Comparison of ENCODE assay signal across 1 cellular context in the genomic region with DNA sequence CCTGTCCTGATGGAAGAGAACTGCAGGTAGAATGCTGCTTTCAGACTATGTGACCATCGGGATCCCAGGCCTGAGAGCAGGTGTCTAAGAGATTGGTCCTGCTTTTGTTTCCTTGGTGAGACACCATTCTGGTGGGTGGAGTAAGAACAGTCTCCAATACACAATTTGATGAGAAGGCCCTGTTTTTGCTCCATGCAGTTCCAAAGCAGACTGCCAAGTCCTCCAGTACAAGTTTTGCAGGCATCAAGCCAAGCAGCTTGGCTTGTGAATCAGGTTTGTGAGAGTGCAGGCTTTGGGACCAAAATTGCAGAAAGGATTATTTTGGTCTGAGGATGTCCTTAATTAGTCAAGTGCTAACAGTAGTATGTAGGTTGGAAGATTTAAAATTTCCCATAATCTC.
TF ChIP-seq lines count a peak whose summit lies in the region.

No MANE protein-coding gene starts in this region.

TF ChIP-seq in IMR-90, 13 proteins besides CTCF, POLR2A, EP300 and RAD21 (continued from another document):
- TF ChIP-seq, protein P1, sequence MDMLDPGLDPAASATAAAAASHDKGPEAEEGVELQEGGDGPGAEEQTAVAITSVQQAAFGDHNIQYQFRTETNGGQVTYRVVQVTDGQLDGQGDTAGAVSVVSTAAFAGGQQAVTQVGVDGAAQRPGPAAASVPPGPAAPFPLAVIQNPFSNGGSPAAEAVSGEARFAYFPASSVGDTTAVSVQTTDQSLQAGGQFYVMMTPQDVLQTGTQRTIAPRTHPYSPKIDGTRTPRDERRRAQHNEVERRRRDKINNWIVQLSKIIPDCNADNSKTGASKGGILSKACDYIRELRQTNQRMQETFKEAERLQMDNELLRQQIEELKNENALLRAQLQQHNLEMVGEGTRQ (IDR thresholded peaks at IDR 0.05; ENCODE audit: low read depth, low read length), result no peak
- no peak for TF ChIP-seq NFE2L2 (IDR thresholded peaks at IDR 0.05; ENCODE audit: low read depth, low read length)
- TF ChIP-seq MXI1 (IDR thresholded peaks at IDR 0.05; ENCODE audit: borderline replicate concordance, low read depth, low read length), result no peak
- no peak for TF ChIP-seq SMC3 (IDR thresholded peaks at IDR 0.05; ENCODE audit: low read depth, low read length)
- no peak for TF ChIP-seq RFX5 (IDR thresholded peaks at IDR 0.05; ENCODE audit: low read depth, low read length)
- no peak for TF ChIP-seq CHD1 (IDR thresholded peaks at IDR 0.05; ENCODE audit: low read depth, low read length)
- no peak for TF ChIP-seq MAZ (IDR thresholded peaks at IDR 0.05; ENCODE audit: borderline replicate concordance, low read depth, low read length)
- TF ChIP-seq MAFK (IDR thresholded peaks at IDR 0.05; ENCODE audit: low read depth, low read length), result no peak
- TF ChIP-seq CEBPB (IDR thresholded peaks at IDR 0.05; ENCODE audit: low read depth, low read length), result no peak
TF ChIP-seq in IMR-90: peak in this region for 0.
